ENCODE assay signal across 8 cellular contexts in genomic region chr11:9460322-9461067, GRCh38. TPM values are rescaled to one million over a fixed set of nuclear protein-coding genes. Genes with fewer than 3 reads are reported as not detected.
A peak's percentile ranks its signal among the peaks of the same experiment; 100 is the strongest.
DNase-seq lines count a peak whose midpoint lies in the region; ATAC-seq and TF ChIP-seq lines count a peak whose summit lies in the region.

TSS of gene ZNF143 (plus strand) at chr11:9461012. CDS start at chr11:9471309, 10,297 bp downstream.

- ATAC-seq in GM23338 (peak; percentile 88), naive B cell (ENCODE audit: low read depth in 2 of 2) (peak; percentile 80 to 81)
- peak; percentile 95 for ATAC-seq in stimulated activated memory B cell treated with anti-CD40 and anti-IgM and Interleukin-4, amounts not matched to agents 10 μg/mL and 1 μg/mL and 100 μg/mL, for 72 hours

- peak within 1 kb of the TSS; percentile 98 for H3K27ac ChIP-seq in DOHH2 (ENCODE audit: low read depth, low read length)
- peak within 1 kb of the TSS; percentile 99 for H3K27ac ChIP-seq in GM23338 (ENCODE audit: low read depth)

- TF ChIP-seq CTCF in DOHH2 (IDR thresholded peaks at IDR 0.05; ENCODE audit: low read depth, low read length, poor library complexity, severe bottlenecking) (no peak), GM23338 (conservative IDR thresholded peaks at IDR 0.05; ENCODE audit: low read depth in 2 of 2) (no peak)

- peaks cover 23% of the 10 kb centered on the region for H3F3A ChIP-seq in DOHH2 (ENCODE audit: control insufficient read depth, insufficient read depth)
- H3F3A ChIP-seq in GM23338 (replicated peaks; ENCODE audit: low read depth) = no peaks in the 10 kb centered on the region

- H3K36me3 ChIP-seq in DOHH2 (ENCODE audit: control insufficient read depth, low read length) (peaks cover 22% of the 10 kb centered on the region), GM23338 (ENCODE audit: insufficient read depth) (no peaks in the 10 kb centered on the region)

- no peak within 1 kb of the TSS for H2AFZ ChIP-seq in GM23338

- H3K4me3 Mint-ChIP-seq in GM23338 = peak within 1 kb of the TSS; percentile 99
- H3K4me3 Mint-ChIP-seq in naive B cell = peak within 1 kb of the TSS; percentile 94 to 98 (median 96)
- peak within 1 kb of the TSS; percentile 96 for H3K4me3 Mint-ChIP-seq in stimulated activated memory B cell treated with anti-CD40 and anti-IgM and Interleukin-4, amounts not matched to agents 10 μg/mL and 1 μg/mL and 100 μg/mL, for 72 hours

- H3K9me3 Mint-ChIP-seq in GM23338 = no peaks in the 10 kb centered on the region
- peaks cover 0 to 4% (median 0%) of the 10 kb centered on the region in 7 donors for H3K9me3 Mint-ChIP-seq in naive B cell
- H3K9me3 Mint-ChIP-seq in stimulated activated memory B cell treated with anti-CD40 and anti-IgM and Interleukin-4, amounts not matched to agents 10 μg/mL and 1 μg/mL and 100 μg/mL, for 72 hours = no peaks in the 10 kb centered on the region

- no peaks in the 10 kb centered on the region for H3K27me3 ChIP-seq in DOHH2 (ENCODE audit: control insufficient read depth, low read length)
- H3K27me3 ChIP-seq in GM23338 (ENCODE audit: insufficient read depth) = no peaks in the 10 kb centered on the region

- peaks cover 22% of the 10 kb centered on the region for H3K4me1 ChIP-seq in DOHH2 (ENCODE audit: control insufficient read depth, low read length)
- 0 out of 2 replicates have a peak, but pooled peaks cover 3% of the 10 kb centered on the region for H3K4me1 ChIP-seq in GM23338 (ENCODE audit: insufficient read depth)

- H4K20me1 ChIP-seq in DOHH2 (ENCODE audit: control insufficient read depth, insufficient read depth, low read depth, low read length) (0 out of 2 replicates have a peak, but pooled peaks cover 2% of the 10 kb centered on the region), GM23338 (replicated peaks; ENCODE audit: insufficient read depth) (no peaks in the 10 kb centered on the region)

- H3K4me1 Mint-ChIP-seq in GM23338 (peaks cover 12% of the 10 kb centered on the region; the same call in 2 of the 3 replicates), naive B cell (peaks cover 18 to 31% (median 20%) of the 10 kb centered on the region in 3 donors)
- H3K4me1 Mint-ChIP-seq in stimulated activated memory B cell treated with anti-CD40 and anti-IgM and Interleukin-4, amounts not matched to agents 10 μg/mL and 1 μg/mL and 100 μg/mL, for 72 hours = peaks cover 23% of the 10 kb centered on the region

- peak within 1 kb of the TSS; percentile 99 for H3K27ac Mint-ChIP-seq in GM23338
- H3K27ac Mint-ChIP-seq in naive B cell = peak within 1 kb of the TSS; percentile 98 to 99 (median 99)
- H3K27ac Mint-ChIP-seq in stimulated activated memory B cell treated with anti-CD40 and anti-IgM and Interleukin-4, amounts not matched to agents 10 μg/mL and 1 μg/mL and 100 μg/mL, for 72 hours = peak within 1 kb of the TSS; percentile 98

- peaks cover 5% of the 10 kb centered on the region for H3K27me3 Mint-ChIP-seq in GM23338 (ENCODE audit: insufficient read depth, low read depth, poor library complexity)
- H3K27me3 Mint-ChIP-seq in naive B cell = no peaks in the 10 kb centered on the region
- no peaks in the 10 kb centered on the region for H3K27me3 Mint-ChIP-seq in stimulated activated memory B cell treated with anti-CD40 and anti-IgM and Interleukin-4, amounts not matched to agents 10 μg/mL and 1 μg/mL and 100 μg/mL, for 72 hours

- H3K4me3 ChIP-seq in DOHH2 (ENCODE audit: low read length) (peak within 1 kb of the TSS; percentile 97), GM23338 (peak within 1 kb of the TSS; percentile 80)

- DNase-seq in GM23338 (ENCODE audit: low spot score) (peak; percentile 100), LHCN-M2 (ENCODE audit: low read depth) (peak; percentile 100), RPMI8226 (peak; percentile 98), fibroblast of gingiva (ENCODE audit: low read depth) (peak; percentile 100), naive B cell (peak; percentile 100)
- peak; percentile 99 to 100 for DNase-seq in activated T-helper 1 cell treated with anti-CD3 and anti-CD28 coated beads, Interleukin-2, amount 50 U/mL, for 16 hours (ENCODE audit: low read depth in 1 of 2, low spot score in 1 of 2)

- H3K9me3 ChIP-seq in DOHH2 (ENCODE audit: control insufficient read depth, insufficient read depth, low read length) = no peaks in the 10 kb centered on the region

- H3K9me2 ChIP-seq in DOHH2 (replicated peaks; ENCODE audit: control insufficient read depth, low read length) (no peaks in the 10 kb centered on the region), GM23338 (ENCODE audit: insufficient read depth) (0 out of 2 replicates have a peak, but pooled peaks cover 5% of the 10 kb centered on the region)

- H3K79me2 ChIP-seq in DOHH2 (ENCODE audit: control insufficient read depth, low read length) (peaks cover 63% of the 10 kb centered on the region), GM23338 (replicated peaks; ENCODE audit: insufficient read depth) (peaks cover 56% of the 10 kb centered on the region)

- H3K4me2 ChIP-seq in DOHH2 (ENCODE audit: low read length) (peak within 1 kb of the TSS; percentile 80), GM23338 (peak within 1 kb of the TSS; percentile 83)

- H3K36me3 Mint-ChIP-seq in GM23338 (ENCODE audit: low read depth) (peaks cover 8% of the 10 kb centered on the region; the same call in 2 of the 3 replicates), naive B cell (peaks cover 0 to 11% of the 10 kb centered on the region in 2 donors)
- peaks cover 6% of the 10 kb centered on the region for H3K36me3 Mint-ChIP-seq in stimulated activated memory B cell treated with anti-CD40 and anti-IgM and Interleukin-4, amounts not matched to agents 10 μg/mL and 1 μg/mL and 100 μg/mL, for 72 hours

TF ChIP-seq in GM23338, 12 proteins besides CTCF, POLR2A, EP300 and RAD21 (continues in another document):
- TF ChIP-seq ETS1 (IDR thresholded peaks at IDR 0.05) (peak; percentile 82), CREB1 (CRISPR knock-in tag; IDR thresholded peaks at IDR 0.05; ENCODE audit: low read depth) (peak; percentile 96), STAT1 (IDR thresholded peaks at IDR 0.05; ENCODE audit: unreplicated experiment) (no peak), ZNF114 (CRISPR knock-in tag; IDR thresholded peaks at IDR 0.05) (no peak), JUNB (IDR thresholded peaks at IDR 0.05; ENCODE audit: unreplicated experiment) (no peak)

RNA-seq across cellular contexts. Expression of gene ZNF143, which starts in this region (rescaled TPM):
- 43.3 and 44.2 TPM in 2 replicates for total RNA-seq in GM23338 (2014; rRNA removed; shearing (Covaris generic))
- polyA plus RNA-seq in GM23338 (2016; fragmentation: Nextera tagmentation; extraction: Ambion mirVana) (30.7 and 33.5 TPM in 2 replicates), naive B cell (ENCODE audit: low read depth in 6 of 6) (10 to 100 TPM; 16.0 to 46.8 (median 34.9) TPM)
- total RNA-seq in LHCN-M2 (2014; rRNA removed) = 15.5 and 16.3 TPM in 2 replicates
- polyA plus RNA-seq in LHCN-M2 (2012) = 11.0 TPM

Comparison
In these comparisons a context has a peak if more than half of its experiments do, and no peak if none do; other contexts are left out.
1. Peak in every context shown above with its lines: DNase-seq, ATAC-seq, H3K4me3 ChIP-seq and H3K27ac ChIP-seq.